In the genomic region with DNA sequence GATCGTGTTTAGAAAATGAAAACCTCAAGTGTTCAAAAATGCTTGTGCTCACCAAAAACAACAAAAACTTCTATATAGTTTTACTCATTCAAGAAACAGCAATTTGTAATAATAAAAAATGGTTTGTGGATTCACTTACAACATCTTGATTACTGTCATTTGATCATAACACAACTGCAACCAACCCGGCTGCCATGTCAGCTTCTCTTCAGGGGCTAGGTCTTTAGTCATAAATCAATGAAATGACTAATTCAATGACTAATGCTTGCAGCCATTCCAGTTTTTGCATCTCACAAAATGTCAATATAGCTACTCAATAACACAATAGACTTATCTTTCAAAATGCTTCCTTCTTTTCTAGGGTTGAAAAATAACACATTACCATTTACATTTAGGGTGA, we compare ENCODE assay signal across 11 cellular contexts.
DNase-seq lines count a peak whose midpoint lies in the region; ATAC-seq and TF ChIP-seq lines count a peak whose summit lies in the region.
"Had no signal": no experiment of that assay in that cellular context is flagged by ENCODE, and none has a peak within 500 bp of the region (broad histone marks: within the 10 kb centered on the region; RNA-seq: fewer than 3 reads in every experiment).

No MANE protein-coding gene starts in this region.

- H3K27me3 ChIP-seq in osteoblast (ENCODE audit: insufficient read depth, low read length), result no peaks in the 10 kb centered on the region
- H3K27me3 ChIP-seq: colonic mucosa had no signal

- H3K36me3 ChIP-seq in osteoblast (ENCODE audit: insufficient read depth, low read length), result no peaks in the 10 kb centered on the region
- H3K36me3 ChIP-seq: colonic mucosa had no signal

- peak overlapping the region; percentile 18 for H3K27ac ChIP-seq in osteoblast (ENCODE audit: low read depth, low read length)
- H3K27ac ChIP-seq: colonic mucosa had no signal

- H3K9me3 ChIP-seq in osteoblast (ENCODE audit: low read depth, low read length), result no peaks in the 10 kb centered on the region
- H3K9me3 ChIP-seq: colonic mucosa had no signal

- in situ Hi-C loops in GM13976 (cut with MboI; ENCODE audit: low sequenced_read_pairs, unreplicated experiment), result no loop called here

- no peaks in the 10 kb centered on the region for H3K27me3 Mint-ChIP-seq in activated naive CD8-positive, alpha-beta T cell treated with anti-CD3 and anti-CD28 coated beads for 36 hours

- no peaks in the 10 kb centered on the region for H4K20me1 ChIP-seq in osteoblast (ENCODE audit: insufficient read depth, low read length)

- DNase-seq in ELR (ENCODE audit: low read depth), result peak; percentile 88
- peak; percentile 65 for DNase-seq in HT1080 (ENCODE audit: low read depth)
- peak; percentile 16 for DNase-seq in activated naive CD8-positive, alpha-beta T cell treated with anti-CD3 and anti-CD28 coated beads for 36 hours
- no peak for DNase-seq in osteoblast (ENCODE audit: insufficient read length, low spot score, missing footprints)
- DNase-seq in GM13976 (ENCODE audit: low spot score), result no peak
- DNase-seq: colonic mucosa, GF-D8 had no signal

- H3K79me2 ChIP-seq in osteoblast (ENCODE audit: insufficient read depth, low read length), result no peaks in the 10 kb centered on the region

- H3K4me1 ChIP-seq in osteoblast (ENCODE audit: insufficient read depth, low read length), result peaks cover 36% of the 10 kb centered on the region
- H3K4me1 ChIP-seq: colonic mucosa had no signal

- H3K4me2 ChIP-seq in osteoblast (ENCODE audit: insufficient read depth, low read length), result peak overlapping the region; percentile 17

- no peak overlapping the region for H3K4me3 ChIP-seq in osteoblast (ENCODE audit: insufficient read depth, low read length)
- H3K4me3 ChIP-seq: colonic mucosa had no signal

- no peak overlapping the region for H3K27ac Mint-ChIP-seq in activated naive CD8-positive, alpha-beta T cell treated with anti-CD3 and anti-CD28 coated beads for 36 hours

- no peak for ATAC-seq in HG02840 (IDR thresholded peaks at IDR 0.05; ENCODE audit: low FRiP score, unreplicated experiment)
- no peak for ATAC-seq in GM19467 (IDR thresholded peaks at IDR 0.05; ENCODE audit: unreplicated experiment)
- ATAC-seq in GM19395 (IDR thresholded peaks at IDR 0.05; ENCODE audit: unreplicated experiment), result no peak

- no peak overlapping the region for H2AFZ ChIP-seq in osteoblast (ENCODE audit: low read length)

- no peak for TF ChIP-seq CTCF in osteoblast (IDR thresholded peaks at IDR 0.05; ENCODE audit: extremely low read depth, low read depth, low read length)
- no peak for TF ChIP-seq CTCF in GM13976 (IDR thresholded peaks at IDR 0.05; ENCODE audit: borderline replicate concordance, control extremely low read depth, extremely low read depth, insufficient read depth, missing control alignments)

- no peak overlapping the region for H3K4me3 Mint-ChIP-seq in activated naive CD8-positive, alpha-beta T cell treated with anti-CD3 and anti-CD28 coated beads for 36 hours
- H3K4me3 Mint-ChIP-seq: neural crest cell had no signal

- H3K9me3 Mint-ChIP-seq in activated naive CD8-positive, alpha-beta T cell treated with anti-CD3 and anti-CD28 coated beads for 36 hours, result no peaks in the 10 kb centered on the region
- H3K9me3 Mint-ChIP-seq: neural crest cell had no signal

- peaks cover 13% of the 10 kb centered on the region for H3K36me3 Mint-ChIP-seq in activated naive CD8-positive, alpha-beta T cell treated with anti-CD3 and anti-CD28 coated beads for 36 hours

- peaks cover 4% of the 10 kb centered on the region for H3K4me1 Mint-ChIP-seq in activated naive CD8-positive, alpha-beta T cell treated with anti-CD3 and anti-CD28 coated beads for 36 hours

Comparison
In these comparisons a context has a peak if more than half of its experiments do, and no peak if none do; other contexts are left out.
1. DNase-seq: peak in ELR (single experiment), HT1080 (single experiment) and activated naive CD8-positive, alpha-beta T cell treated with anti-CD3 and anti-CD28 coated beads for 36 hours (single experiment); none in osteoblast (single experiment) and GM13976 (single experiment).